Comparison of ENCODE assay signal across 1 cellular context in the genomic region with DNA sequence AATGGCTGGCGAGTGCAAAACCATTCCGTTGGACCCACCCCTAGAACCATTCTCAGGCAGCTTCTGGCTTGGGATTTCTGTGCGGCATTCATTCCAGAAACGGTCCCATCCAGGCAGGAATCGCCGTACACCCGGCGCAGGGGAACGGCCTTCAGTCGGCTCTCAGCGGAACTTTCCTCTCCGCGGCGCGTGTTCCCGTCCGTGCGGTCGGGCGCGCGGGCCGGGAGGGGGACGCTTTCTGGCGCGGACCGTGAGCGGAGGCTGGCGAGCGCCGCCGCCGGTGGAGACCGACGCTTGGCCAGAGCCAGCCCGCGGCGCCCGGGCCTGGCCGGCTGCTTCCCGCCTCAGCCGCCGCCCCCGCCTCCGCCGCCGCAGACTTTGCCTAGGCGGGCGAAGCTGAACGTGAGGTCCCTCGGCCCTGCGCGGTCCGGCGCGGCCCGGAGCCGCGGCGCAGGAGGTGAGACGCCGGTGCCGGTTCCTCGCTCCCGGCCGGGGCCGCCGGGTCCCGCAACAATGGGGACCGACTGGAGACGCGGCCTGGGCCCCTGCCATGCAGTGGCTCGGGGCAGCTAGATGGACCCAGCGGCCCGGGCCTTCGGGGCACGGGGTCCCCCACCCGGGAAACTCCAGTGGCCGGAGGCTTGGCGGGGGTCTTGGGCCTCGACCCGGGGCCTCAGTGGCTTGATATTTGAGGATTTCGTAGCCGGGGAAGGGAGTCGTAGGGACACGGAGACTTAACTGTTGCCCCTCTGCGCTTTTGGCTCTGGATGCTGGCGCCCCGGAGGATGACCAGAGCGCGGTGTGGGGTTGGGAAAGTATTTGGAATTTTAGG.
TF ChIP-seq lines count a peak whose summit lies in the region.

Gene RAD54L2, plus strand, starts transcription at position 261 of the 832 bp plus-strand sequence. CDS start 51,702 bp downstream, outside the sequence.

TF ChIP-seq in K562, 482 proteins besides CTCF, POLR2A, EP300 and RAD21 (continued from another document and continues in another):
- TF ChIP-seq, protein P1, sequence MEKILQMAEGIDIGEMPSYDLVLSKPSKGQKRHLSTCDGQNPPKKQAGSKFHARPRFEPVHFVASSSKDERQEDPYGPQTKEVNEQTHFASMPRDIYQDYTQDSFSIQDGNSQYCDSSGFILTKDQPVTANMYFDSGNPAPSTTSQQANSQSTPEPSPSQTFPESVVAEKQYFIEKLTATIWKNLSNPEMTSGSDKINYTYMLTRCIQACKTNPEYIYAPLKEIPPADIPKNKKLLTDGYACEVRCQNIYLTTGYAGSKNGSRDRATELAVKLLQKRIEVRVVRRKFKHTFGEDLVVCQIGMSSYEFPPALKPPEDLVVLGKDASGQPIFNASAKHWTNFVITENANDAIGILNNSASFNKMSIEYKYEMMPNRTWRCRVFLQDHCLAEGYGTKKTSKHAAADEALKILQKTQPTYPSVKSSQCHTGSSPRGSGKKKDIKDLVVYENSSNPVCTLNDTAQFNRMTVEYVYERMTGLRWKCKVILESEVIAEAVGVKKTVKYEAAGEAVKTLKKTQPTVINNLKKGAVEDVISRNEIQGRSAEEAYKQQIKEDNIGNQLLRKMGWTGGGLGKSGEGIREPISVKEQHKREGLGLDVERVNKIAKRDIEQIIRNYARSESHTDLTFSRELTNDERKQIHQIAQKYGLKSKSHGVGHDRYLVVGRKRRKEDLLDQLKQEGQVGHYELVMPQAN (IDR thresholded peaks at IDR 0.05; ENCODE audit: borderline replicate concordance), result no peak
- TF ChIP-seq LCOR (CRISPR knock-in tag; IDR thresholded peaks at IDR 0.05) (no peak), CC2D1A (IDR thresholded peaks at IDR 0.05) (no peak), PRMT5 (CRISPR knock-in tag; IDR thresholded peaks at IDR 0.05) (no peak), CBX2 (IDR thresholded peaks at IDR 0.05; ENCODE audit: insufficient read depth, low read length, poor library complexity, severe bottlenecking) (no peak), ZNF121 (CRISPR knock-in tag; conservative IDR thresholded peaks at IDR 0.05) (no peak), PTBP1 (IDR thresholded peaks at IDR 0.05; ENCODE audit: low read depth, low read length) (no peak), SIRT6 (IDR thresholded peaks at IDR 0.05; ENCODE audit: low read depth, low read length) (no peak), RCOR1 (IDR thresholded peaks at IDR 0.05; ENCODE audit: borderline replicate concordance in 1 of 2, low read depth in 2 of 2, low read length in 2 of 2) (peak in 1 of 2 experiments; percentile 66; a peak in 3 of 4 replicates), WHSC1 (IDR thresholded peaks at IDR 0.05; ENCODE audit: low read length) (no peak), POLR2H (tag; IDR thresholded peaks at IDR 0.05; ENCODE audit: low read depth) (no peak), ZFP36 (IDR thresholded peaks at IDR 0.05; ENCODE audit: low read depth, low read length, partially characterized antibody) (no peak), POLR2AphosphoS5 (IDR thresholded peaks at IDR 0.05; ENCODE audit: control insufficient read depth, insufficient read depth, low read depth, low read length) (peak; percentile 62), TAL1 (IDR thresholded peaks at IDR 0.05) (no peak), PURB (CRISPR knock-in tag; IDR thresholded peaks at IDR 0.05; ENCODE audit: low read depth) (no peak), ZNF551 (CRISPR knock-in tag; IDR thresholded peaks at IDR 0.05) (no peak), CHD2 (IDR thresholded peaks at IDR 0.05; ENCODE audit: low read depth, low read length) (peak; percentile 21; the same call in 1 of the 2 replicates), CXXC5 (CRISPR knock-in tag; IDR thresholded peaks at IDR 0.05) (peak; percentile 83), ZBTB11 (CRISPR knock-in tag; IDR thresholded peaks at IDR 0.05) (peak; percentile 98 to 100 (median 100)), ADNP (tag; IDR thresholded peaks at IDR 0.05) (no peak), MEF2D (tag; conservative IDR thresholded peaks at IDR 0.05; ENCODE audit: low read depth) (no peak), NFIX (CRISPR knock-in tag; IDR thresholded peaks at IDR 0.05; ENCODE audit: low read depth) (no peak), FOXK1 (CRISPR knock-in tag; IDR thresholded peaks at IDR 0.05; ENCODE audit: borderline replicate concordance) (no peak), RBM22 (IDR thresholded peaks at IDR 0.05; ENCODE audit: low read depth, low read length, poor library complexity, severe bottlenecking) (peak; percentile 60), HNRNPH1 (optimal IDR thresholded peaks at IDR 0.05; ENCODE audit: low read depth, low read length) (no peak), KHSRP (IDR thresholded peaks at IDR 0.05) (no peak), FIP1L1 (IDR thresholded peaks at IDR 0.05; ENCODE audit: low read depth, low read length, poor library complexity, severe bottlenecking) (peak; percentile 55), POLR3G (IDR thresholded peaks at IDR 0.05; ENCODE audit: extremely low read depth, insufficient read length, insufficient replicate concordance) (no peak), MEF2A (IDR thresholded peaks at IDR 0.05; ENCODE audit: control insufficient read depth, low read depth, low read length) (no peak), SMARCA5 (IDR thresholded peaks at IDR 0.05) (no peak), ZNF24 (IDR thresholded peaks at IDR 0.05) (peak; percentile 66), PHF20 (IDR thresholded peaks at IDR 0.05; ENCODE audit: partially characterized antibody) (peak; percentile 92)
- TF ChIP-seq, protein P2, sequence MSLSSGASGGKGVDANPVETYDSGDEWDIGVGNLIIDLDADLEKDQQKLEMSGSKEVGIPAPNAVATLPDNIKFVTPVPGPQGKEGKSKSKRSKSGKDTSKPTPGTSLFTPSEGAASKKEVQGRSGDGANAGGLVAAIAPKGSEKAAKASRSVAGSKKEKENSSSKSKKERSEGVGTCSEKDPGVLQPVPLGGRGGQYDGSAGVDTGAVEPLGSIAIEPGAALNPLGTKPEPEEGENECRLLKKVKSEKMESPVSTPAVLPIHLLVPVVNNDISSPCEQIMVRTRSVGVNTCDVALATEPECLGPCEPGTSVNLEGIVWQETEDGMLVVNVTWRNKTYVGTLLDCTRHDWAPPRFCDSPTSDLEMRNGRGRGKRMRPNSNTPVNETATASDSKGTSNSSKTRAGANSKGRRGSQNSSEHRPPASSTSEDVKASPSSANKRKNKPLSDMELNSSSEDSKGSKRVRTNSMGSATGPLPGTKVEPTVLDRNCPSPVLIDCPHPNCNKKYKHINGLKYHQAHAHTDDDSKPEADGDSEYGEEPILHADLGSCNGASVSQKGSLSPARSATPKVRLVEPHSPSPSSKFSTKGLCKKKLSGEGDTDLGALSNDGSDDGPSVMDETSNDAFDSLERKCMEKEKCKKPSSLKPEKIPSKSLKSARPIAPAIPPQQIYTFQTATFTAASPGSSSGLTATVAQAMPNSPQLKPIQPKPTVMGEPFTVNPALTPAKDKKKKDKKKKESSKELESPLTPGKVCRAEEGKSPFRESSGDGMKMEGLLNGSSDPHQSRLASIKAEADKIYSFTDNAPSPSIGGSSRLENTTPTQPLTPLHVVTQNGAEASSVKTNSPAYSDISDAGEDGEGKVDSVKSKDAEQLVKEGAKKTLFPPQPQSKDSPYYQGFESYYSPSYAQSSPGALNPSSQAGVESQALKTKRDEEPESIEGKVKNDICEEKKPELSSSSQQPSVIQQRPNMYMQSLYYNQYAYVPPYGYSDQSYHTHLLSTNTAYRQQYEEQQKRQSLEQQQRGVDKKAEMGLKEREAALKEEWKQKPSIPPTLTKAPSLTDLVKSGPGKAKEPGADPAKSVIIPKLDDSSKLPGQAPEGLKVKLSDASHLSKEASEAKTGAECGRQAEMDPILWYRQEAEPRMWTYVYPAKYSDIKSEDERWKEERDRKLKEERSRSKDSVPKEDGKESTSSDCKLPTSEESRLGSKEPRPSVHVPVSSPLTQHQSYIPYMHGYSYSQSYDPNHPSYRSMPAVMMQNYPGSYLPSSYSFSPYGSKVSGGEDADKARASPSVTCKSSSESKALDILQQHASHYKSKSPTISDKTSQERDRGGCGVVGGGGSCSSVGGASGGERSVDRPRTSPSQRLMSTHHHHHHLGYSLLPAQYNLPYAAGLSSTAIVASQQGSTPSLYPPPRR (CRISPR knock-in tag; IDR thresholded peaks at IDR 0.05; ENCODE audit: borderline replicate concordance), result no peak
- TF ChIP-seq, protein P3, sequence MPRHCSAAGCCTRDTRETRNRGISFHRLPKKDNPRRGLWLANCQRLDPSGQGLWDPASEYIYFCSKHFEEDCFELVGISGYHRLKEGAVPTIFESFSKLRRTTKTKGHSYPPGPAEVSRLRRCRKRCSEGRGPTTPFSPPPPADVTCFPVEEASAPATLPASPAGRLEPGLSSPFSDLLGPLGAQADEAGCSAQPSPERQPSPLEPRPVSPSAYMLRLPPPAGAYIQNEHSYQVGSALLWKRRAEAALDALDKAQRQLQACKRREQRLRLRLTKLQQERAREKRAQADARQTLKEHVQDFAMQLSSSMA (CRISPR knock-in tag; IDR thresholded peaks at IDR 0.05), result 0 out of 2 replicates have a peak, but pooled peaks have one; percentile 31
- TF ChIP-seq, protein P4, sequence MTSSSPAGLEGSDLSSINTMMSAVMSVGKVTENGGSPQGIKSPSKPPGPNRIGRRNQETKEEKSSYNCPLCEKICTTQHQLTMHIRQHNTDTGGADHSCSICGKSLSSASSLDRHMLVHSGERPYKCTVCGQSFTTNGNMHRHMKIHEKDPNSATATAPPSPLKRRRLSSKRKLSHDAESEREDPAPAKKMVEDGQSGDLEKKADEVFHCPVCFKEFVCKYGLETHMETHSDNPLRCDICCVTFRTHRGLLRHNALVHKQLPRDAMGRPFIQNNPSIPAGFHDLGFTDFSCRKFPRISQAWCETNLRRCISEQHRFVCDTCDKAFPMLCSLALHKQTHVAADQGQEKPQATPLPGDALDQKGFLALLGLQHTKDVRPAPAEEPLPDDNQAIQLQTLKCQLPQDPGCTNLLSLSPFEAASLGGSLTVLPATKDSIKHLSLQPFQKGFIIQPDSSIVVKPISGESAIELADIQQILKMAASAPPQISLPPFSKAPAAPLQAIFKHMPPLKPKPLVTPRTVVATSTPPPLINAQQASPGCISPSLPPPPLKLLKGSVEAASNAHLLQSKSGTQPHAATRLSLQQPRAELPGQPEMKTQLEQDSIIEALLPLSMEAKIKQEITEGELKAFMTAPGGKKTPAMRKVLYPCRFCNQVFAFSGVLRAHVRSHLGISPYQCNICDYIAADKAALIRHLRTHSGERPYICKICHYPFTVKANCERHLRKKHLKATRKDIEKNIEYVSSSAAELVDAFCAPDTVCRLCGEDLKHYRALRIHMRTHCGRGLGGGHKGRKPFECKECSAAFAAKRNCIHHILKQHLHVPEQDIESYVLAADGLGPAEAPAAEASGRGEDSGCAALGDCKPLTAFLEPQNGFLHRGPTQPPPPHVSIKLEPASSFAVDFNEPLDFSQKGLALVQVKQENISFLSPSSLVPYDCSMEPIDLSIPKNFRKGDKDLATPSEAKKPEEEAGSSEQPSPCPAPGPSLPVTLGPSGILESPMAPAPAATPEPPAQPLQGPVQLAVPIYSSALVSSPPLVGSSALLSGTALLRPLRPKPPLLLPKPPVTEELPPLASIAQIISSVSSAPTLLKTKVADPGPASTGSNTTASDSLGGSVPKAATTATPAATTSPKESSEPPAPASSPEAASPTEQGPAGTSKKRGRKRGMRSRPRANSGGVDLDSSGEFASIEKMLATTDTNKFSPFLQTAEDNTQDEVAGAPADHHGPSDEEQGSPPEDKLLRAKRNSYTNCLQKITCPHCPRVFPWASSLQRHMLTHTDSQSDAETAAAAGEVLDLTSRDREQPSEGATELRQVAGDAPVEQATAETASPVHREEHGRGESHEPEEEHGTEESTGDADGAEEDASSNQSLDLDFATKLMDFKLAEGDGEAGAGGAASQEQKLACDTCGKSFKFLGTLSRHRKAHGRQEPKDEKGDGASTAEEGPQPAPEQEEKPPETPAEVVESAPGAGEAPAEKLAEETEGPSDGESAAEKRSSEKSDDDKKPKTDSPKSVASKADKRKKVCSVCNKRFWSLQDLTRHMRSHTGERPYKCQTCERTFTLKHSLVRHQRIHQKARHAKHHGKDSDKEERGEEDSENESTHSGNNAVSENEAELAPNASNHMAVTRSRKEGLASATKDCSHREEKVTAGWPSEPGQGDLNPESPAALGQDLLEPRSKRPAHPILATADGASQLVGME (CRISPR knock-in tag; IDR thresholded peaks at IDR 0.05), result 0 out of 2 replicates have a peak, but pooled peaks have one; percentile 18
